29 cellular contexts compared by ENCODE assay signal in genomic region chr20:3325864-3326263, GRCh38.
"Had no signal": no experiment of that assay in that cellular context is flagged by ENCODE, and none has a peak within 500 bp of the region (broad histone marks: within the 10 kb centered on the region; RNA-seq: fewer than 3 reads in every experiment).

No MANE protein-coding gene starts in this region.

- H3K27ac Mint-ChIP-seq: natural killer cell treated with Interleukin-12 subunit alpha and Interleukin-12 subunit beta and Interleukin-15 and Interleukin-18, amount 100 ng/mL, for 72 hours; nephron progenitor cell; progenitor cell of endocrine pancreas; stimulated activated effector memory CD8-positive, alpha-beta T cell treated with anti-CD3 and anti-CD28 coated beads, Interleukin-12 subunit alpha, Interleukin-12 subunit beta, amount 100 ng/mL, for 72 hours; stimulated activated naive B cell treated with anti-CD40 and anti-IgM and Interleukin-4, amounts not matched to agents 10 μg/mL and 1 μg/mL and 100 μg/mL, for 72 hours had no signal

- H3K4me1 Mint-ChIP-seq: naive B cell; nephron progenitor cell; neural crest cell; stimulated activated effector memory CD8-positive, alpha-beta T cell treated with anti-CD3 and anti-CD28 coated beads, Interleukin-12 subunit alpha, Interleukin-12 subunit beta, amount 100 ng/mL, for 72 hours; stimulated activated naive B cell treated with anti-CD40 and anti-IgM and Interleukin-4, amounts not matched to agents 10 μg/mL and 1 μg/mL and 100 μg/mL, for 72 hours had no signal

- H3K4me3 ChIP-seq: pancreas, psoas muscle, right lobe of liver, sigmoid colon, stomach, thoracic aorta, thyroid gland, tibial nerve, upper lobe of left lung, uterus had no signal

- H3K27me3 ChIP-seq: neutrophil, pancreas, right lobe of liver, sigmoid colon, stomach, thyroid gland, tibial nerve, upper lobe of left lung, uterus had no signal

- H3K9me3 Mint-ChIP-seq: naive B cell; naive thymus-derived CD8-positive, alpha-beta T cell; natural killer cell treated with Interleukin-12 subunit alpha and Interleukin-12 subunit beta and Interleukin-15 and Interleukin-18, amount 100 ng/mL, for 72 hours; nephron progenitor cell; neural crest cell; stimulated activated effector memory CD8-positive, alpha-beta T cell treated with anti-CD3 and anti-CD28 coated beads, Interleukin-12 subunit alpha, Interleukin-12 subunit beta, amount 100 ng/mL, for 72 hours; stimulated activated naive B cell treated with anti-CD40 and anti-IgM and Interleukin-4, amounts not matched to agents 10 μg/mL and 1 μg/mL and 100 μg/mL, for 72 hours had no signal

- H3K4me3 Mint-ChIP-seq: naive B cell; naive thymus-derived CD8-positive, alpha-beta T cell; natural killer cell treated with Interleukin-12 subunit alpha and Interleukin-12 subunit beta and Interleukin-15 and Interleukin-18, amount 100 ng/mL, for 72 hours; nephron progenitor cell; neural crest cell; stimulated activated effector memory CD8-positive, alpha-beta T cell treated with anti-CD3 and anti-CD28 coated beads, Interleukin-12 subunit alpha, Interleukin-12 subunit beta, amount 100 ng/mL, for 72 hours; stimulated activated naive B cell treated with anti-CD40 and anti-IgM and Interleukin-4, amounts not matched to agents 10 μg/mL and 1 μg/mL and 100 μg/mL, for 72 hours had no signal

- H3K27ac ChIP-seq: neutrophil, pancreas, psoas muscle, right lobe of liver, sigmoid colon, stomach, thoracic aorta, thyroid gland, tibial nerve, upper lobe of left lung, uterus had no signal

- H3K27me3 Mint-ChIP-seq: naive B cell; naive thymus-derived CD8-positive, alpha-beta T cell; natural killer cell treated with Interleukin-12 subunit alpha and Interleukin-12 subunit beta and Interleukin-15 and Interleukin-18, amount 100 ng/mL, for 72 hours; progenitor cell of endocrine pancreas; stimulated activated naive B cell treated with anti-CD40 and anti-IgM and Interleukin-4, amounts not matched to agents 10 μg/mL and 1 μg/mL and 100 μg/mL, for 72 hours had no signal

- ATAC-seq: naive thymus-derived CD8-positive, alpha-beta T cell; natural killer cell treated with Interleukin-12 subunit alpha and Interleukin-12 subunit beta and Interleukin-15 and Interleukin-18, amount 100 ng/mL, for 72 hours; pancreas; psoas muscle; right cardiac atrium; right lobe of liver; stimulated activated effector memory CD8-positive, alpha-beta T cell treated with anti-CD3 and anti-CD28 coated beads, Interleukin-12 subunit alpha, Interleukin-12 subunit beta, amount 100 ng/mL, for 72 hours; stimulated activated naive B cell treated with anti-CD40 and anti-IgM and Interleukin-4, amounts not matched to agents 10 μg/mL and 1 μg/mL and 100 μg/mL, for 72 hours had no signal

- DNase-seq: naive B cell; naive thymus-derived CD8-positive, alpha-beta T cell; nephron progenitor cell; nucleus accumbens; pancreas; posterior cingulate gyrus; psoas muscle; right cardiac atrium; right lobe of liver; sigmoid colon; small intestine; stimulated activated CD4-positive, alpha-beta T cell treated with anti-CD3 and anti-CD28 coated beads, Interleukin-15, amount 100 ng/mL, for 24 hours; stimulated activated CD4-positive, alpha-beta T cell treated with anti-CD3 and anti-CD28 coated beads, Interleukin-2, amount 100 ng/mL, for 24 hours; stimulated activated CD4-positive, alpha-beta T cell treated with anti-CD3 and anti-CD28 coated beads, Interleukin-2, amount 100 ng/mL, for 48 hours; stimulated activated CD4-positive, alpha-beta T cell treated with anti-CD3 and anti-CD28 coated beads, Interleukin-4, amount 100 ng/mL, for 24 hours; stimulated activated naive B cell treated with anti-CD40 and anti-IgM and Interleukin-4, amounts not matched to agents 10 μg/mL and 1 μg/mL and 100 μg/mL, for 72 hours; stimulated activated naive CD4-positive, alpha-beta T cell treated with Interleukin-2 at 50 U/mL for 16 hours; stomach; thyroid gland; trophoblast cell; upper lobe of left lung; uterus had no signal
